8 cellular contexts compared by ENCODE assay signal in the genomic region with DNA sequence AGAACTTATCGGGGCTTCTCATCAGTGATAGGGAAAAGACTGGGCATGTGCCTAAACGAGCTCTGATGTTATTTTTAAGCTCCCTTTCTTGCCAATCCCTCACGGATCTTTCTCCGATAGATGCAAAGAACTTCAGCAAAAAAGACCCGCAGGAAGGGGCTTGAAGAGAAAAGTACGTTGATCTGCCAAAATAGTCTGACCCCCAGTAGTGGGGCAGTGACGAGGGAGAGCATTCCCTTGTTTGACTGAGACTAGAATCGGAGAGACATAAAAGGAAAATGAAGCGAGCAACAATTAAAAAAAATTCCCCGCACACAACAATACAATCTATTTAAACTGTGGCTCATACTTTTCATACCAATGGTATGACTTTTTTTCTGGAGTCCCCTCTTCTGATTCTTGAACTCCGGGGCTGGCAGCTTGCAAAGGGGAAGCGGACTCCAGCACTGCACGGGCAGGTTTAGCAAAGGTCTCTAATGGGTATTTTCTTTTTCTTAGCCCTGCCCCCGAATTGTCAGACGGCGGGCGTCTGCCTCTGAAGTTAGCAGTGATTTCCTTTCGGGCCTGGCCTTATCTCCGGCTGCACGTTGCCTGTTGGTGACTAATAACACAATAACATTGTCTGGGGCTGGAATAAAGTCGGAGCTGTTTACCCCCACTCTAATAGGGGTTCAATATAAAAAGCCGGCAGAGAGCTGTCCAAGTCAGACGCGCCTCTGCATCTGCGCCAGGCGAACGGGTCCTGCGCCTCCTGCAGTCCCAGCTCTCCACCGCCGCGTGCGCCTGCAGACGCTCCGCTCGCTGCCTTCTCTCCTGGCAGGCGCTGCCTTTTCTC. TPM values are rescaled to one million over a fixed set of nuclear protein-coding genes. Genes with fewer than 3 reads are reported as not detected.
DNase-seq lines count a peak whose midpoint lies in the region; ATAC-seq, FAIRE-seq and TF ChIP-seq lines count a peak whose summit lies in the region.

TSS of gene EDN1 (plus strand) at position 707 of the 835 bp plus-strand sequence. CDS start 269 bp downstream, outside the sequence.

- peaks cover 12% of the 10 kb centered on the region for H3K4me1 Mint-ChIP-seq in astrocyte (ENCODE audit: low read depth, unreplicated experiment)

- H3K27ac Mint-ChIP-seq in astrocyte (ENCODE audit: unreplicated experiment) = peak within 1 kb of the TSS; percentile 96

- DNase-seq in ELR (ENCODE audit: low read depth) (peak; percentile 91), SW 1271 (lab: John Stamatoyannopoulos, UW) (peak; percentile 48 to 91), astrocyte (ENCODE audit: low read depth) (peak; percentile 80), hippocampal formation (lab: John Stamatoyannopoulos, UW) (peak; percentile 21 to 61), renal cortical epithelial cell (ENCODE audit: low read depth) (peak; percentile 81), DMS153 (lab: John Stamatoyannopoulos, UW) (no peak)

- TF ChIP-seq CTCF in astrocyte (IDR thresholded peaks at IDR 0.05; ENCODE audit: insufficient read depth, low read depth, low read length) = peak; percentile 19

- 0 out of 2 replicates have a peak, but pooled peaks have one; percentile 6 for TF ChIP-seq EP300 in Ishikawa (IDR thresholded peaks at IDR 0.05; ENCODE audit: borderline replicate concordance)

- peaks cover 2% of the 10 kb centered on the region for H3K9me3 Mint-ChIP-seq in astrocyte (ENCODE audit: unreplicated experiment)

- TF ChIP-seq RAD21 in Ishikawa (IDR thresholded peaks at IDR 0.05; ENCODE audit: low read depth) = peak; percentile 21; the same call in 1 of the 2 replicates

- peaks cover 20% of the 10 kb centered on the region for H3K79me2 ChIP-seq in astrocyte (ENCODE audit: insufficient read depth, low read length)

- peak within 1 kb of the TSS; percentile 84 for H2AFZ ChIP-seq in astrocyte (ENCODE audit: low read depth, low read length)

- peak within 1 kb of the TSS; percentile 88 for H3K27ac ChIP-seq in astrocyte (ENCODE audit: low read depth, low read length)

- H3K4me3 Mint-ChIP-seq in astrocyte (ENCODE audit: unreplicated experiment) = peak within 1 kb of the TSS; percentile 92

- H3K27me3 ChIP-seq in astrocyte (ENCODE audit: insufficient read depth, low read length) = no peaks in the 10 kb centered on the region

- peak; percentile 88 for ATAC-seq in GM21529 (IDR thresholded peaks at IDR 0.05; ENCODE audit: unreplicated experiment)

- H4K20me1 ChIP-seq in astrocyte (ENCODE audit: insufficient read depth, low read length) = peaks cover 17% of the 10 kb centered on the region

- peak within 1 kb of the TSS; percentile 97 for H3K4me2 ChIP-seq in astrocyte (ENCODE audit: low read length)

- FAIRE-seq in astrocyte (lab: Jason Lieb, UNC) = no peak

- no peaks in the 10 kb centered on the region for H3K27me3 Mint-ChIP-seq in astrocyte (ENCODE audit: low read depth, unreplicated experiment)

- peaks cover 15% of the 10 kb centered on the region for H3K36me3 ChIP-seq in astrocyte (ENCODE audit: insufficient read depth, low read length)

- peak within 1 kb of the TSS; percentile 83 for H3K4me3 ChIP-seq in astrocyte (ENCODE audit: insufficient read depth, low read depth, low read length)

- H3K4me1 ChIP-seq in astrocyte (ENCODE audit: insufficient read depth, low read length) = peaks cover 24% of the 10 kb centered on the region

- no peaks in the 10 kb centered on the region for H3K9me3 ChIP-seq in astrocyte (ENCODE audit: insufficient read depth, low read depth, low read length)

- peak within 1 kb of the TSS; percentile 93 for H3K9ac ChIP-seq in astrocyte (ENCODE audit: low read length)

- H3K36me3 Mint-ChIP-seq in astrocyte (ENCODE audit: low read depth, unreplicated experiment) = peaks cover 5% of the 10 kb centered on the region

TF ChIP-seq in Ishikawa, 13 proteins besides CTCF, POLR2A, EP300 and RAD21:
- TF ChIP-seq CEBPB (IDR thresholded peaks at IDR 0.05) (no peak), REST (IDR thresholded peaks at IDR 0.05; ENCODE audit: low read depth) (peak; percentile 42), CREB1 (IDR thresholded peaks at IDR 0.05; ENCODE audit: low read depth) (no peak), EGR1 (IDR thresholded peaks at IDR 0.05) (no peak), USF1 (IDR thresholded peaks at IDR 0.05) (no peak), TEAD4 (IDR thresholded peaks at IDR 0.05) (0 out of 2 replicates have a peak, but pooled peaks have one; percentile 29), FOXM1 (IDR thresholded peaks at IDR 0.05; ENCODE audit: borderline replicate concordance, low read depth) (0 out of 2 replicates have a peak, but pooled peaks have one; percentile 15), NFIC (IDR thresholded peaks at IDR 0.05) (no peak; the same call in 1 of the 2 replicates), MAX (IDR thresholded peaks at IDR 0.05) (peak; percentile 79), YY1 (IDR thresholded peaks at IDR 0.05; ENCODE audit: low read depth) (no peak), TCF12 (IDR thresholded peaks at IDR 0.05; ENCODE audit: low read depth) (no peak; the same call in 1 of the 2 replicates), ZBTB7A (IDR thresholded peaks at IDR 0.05; ENCODE audit: low read depth) (no peak; the same call in 1 of the 2 replicates), TAF1 (IDR thresholded peaks at IDR 0.05; ENCODE audit: low read depth) (no peak)

RNA-seq across cellular contexts. Expression of gene EDN1, which starts in this region (rescaled TPM):
- total RNA-seq in astrocyte (54.8 and 64.4 TPM in 2 replicates), renal cortical epithelial cell (77.8 and 82.5 TPM in 2 replicates)
